Comparison of ENCODE assay signal across 17 cellular contexts in genomic region chr1:57468661-57469523, GRCh38. TPM values are rescaled to one million over a fixed set of nuclear protein-coding genes. Genes with fewer than 3 reads are reported as not detected.
DNase-seq lines count a peak whose midpoint lies in the region; FAIRE-seq and TF ChIP-seq lines count a peak whose summit lies in the region.
"Had no signal": no experiment of that assay in that cellular context is flagged by ENCODE, and none has a peak within 500 bp of the region (broad histone marks: within the 10 kb centered on the region; RNA-seq: fewer than 3 reads in every experiment).

No MANE protein-coding gene starts in this region.

- H3K4me1 ChIP-seq in endodermal cell (ENCODE audit: control insufficient read depth, insufficient read depth, low read length), result peaks cover 4% of the 10 kb centered on the region
- H3K4me1 ChIP-seq: lower lobe of right lung, right lobe of liver, SJCRH30 had no signal

- peaks cover 32% of the 10 kb centered on the region for H3K9me3 ChIP-seq in endodermal cell (ENCODE audit: control insufficient read depth, low read length)
- H3K9me3 ChIP-seq: lower lobe of right lung, right lobe of liver, SJCRH30 had no signal

- 71 to 91% methylated on average over 2 of the region's 2 CpGs for WGBS in endodermal cell (ENCODE audit: insufficient coverage in 1 of 2, insufficient read length in 1 of 2), 2 experiments

- peaks cover 10% of the 10 kb centered on the region for H3K36me3 Mint-ChIP-seq in endodermal cell (ENCODE audit: low read depth)
- H3K36me3 Mint-ChIP-seq: activated naive CD4-positive, alpha-beta T cell treated with anti-CD3 and anti-CD28 coated beads, Interleukin-2, amount 10 ng/mL, durations not matched to agents 7 days and 5 days had no signal

- H3K4me3 Mint-ChIP-seq in endodermal cell, result no peak overlapping the region
- H3K4me3 Mint-ChIP-seq: activated naive CD4-positive, alpha-beta T cell treated with anti-CD3 and anti-CD28 coated beads, Interleukin-2, amount 10 ng/mL, durations not matched to agents 7 days and 5 days; neural crest cell had no signal

- H3K27me3 Mint-ChIP-seq in endodermal cell (ENCODE audit: insufficient read depth), result no peaks in the 10 kb centered on the region
- H3K27me3 Mint-ChIP-seq: activated naive CD4-positive, alpha-beta T cell treated with anti-CD3 and anti-CD28 coated beads, Interleukin-2, amount 10 ng/mL, durations not matched to agents 7 days and 5 days had no signal

- FAIRE-seq in D721Med (lab: Jason Lieb, UNC), result no peak

- no peaks in the 10 kb centered on the region for H3K36me3 ChIP-seq in endodermal cell (ENCODE audit: control insufficient read depth, insufficient read depth, low read length)
- H3K36me3 ChIP-seq: lower lobe of right lung, right lobe of liver, SJCRH30 had no signal

- no peak overlapping the region for H3K9ac ChIP-seq in endodermal cell (ENCODE audit: extremely low read depth, low read length, poor library complexity, severe bottlenecking)

- no peak overlapping the region for H3K4me3 ChIP-seq in endodermal cell (ENCODE audit: low read length)
- H3K4me3 ChIP-seq: lower lobe of right lung, right lobe of liver, SJCRH30 had no signal

- H3K27ac Mint-ChIP-seq in endodermal cell, result no peak overlapping the region
- H3K27ac Mint-ChIP-seq: activated naive CD4-positive, alpha-beta T cell treated with anti-CD3 and anti-CD28 coated beads, Interleukin-2, amount 10 ng/mL, durations not matched to agents 7 days and 5 days had no signal

- in situ Hi-C loops in G401 (cut with HindIII; ENCODE audit: low sequenced_read_pairs), result no loop called here

- TF ChIP-seq CTCF in endodermal cell (conservative IDR thresholded peaks at IDR 0.05) (peak; percentile 65), D721Med (IDR thresholded peaks at IDR 0.05; ENCODE audit: insufficient read depth, missing control alignments) (no peak)

- DNase-seq in G401 (ENCODE audit: low spot score), result peak; percentile 62
- peak; percentile 4 for DNase-seq in NCI-H2029 (lab: John Stamatoyannopoulos, UW)
- DNase-seq in endodermal cell, result peak; percentile 52
- peak; percentile 91 for DNase-seq in renal cortical epithelial cell (ENCODE audit: low read depth)
- DNase-seq in activated CD4-positive, alpha-beta T cell treated with anti-CD3 and anti-CD28 coated beads for 4 hours, result no peak
- DNase-seq in NCI-H187 (lab: John Stamatoyannopoulos, UW), result no peak
- no peak for DNase-seq in D721Med (ENCODE audit: insufficient read length, low spot score)
- DNase-seq: activated CD8-positive, alpha-beta memory T cell treated with anti-CD3 and anti-CD28 coated beads for 24 hours; activated naive CD4-positive, alpha-beta T cell treated with anti-CD3 and anti-CD28 coated beads, Interleukin-2, amount 10 ng/mL, durations not matched to agents 7 days and 5 days; cerebellar nuclear complex; lower lobe of right lung; NK-92 treated with Interleukin-12 subunit alpha and Interleukin-12 subunit beta, amount 100 ng/mL, for 24 hours; right lobe of liver; SJCRH30; stimulated activated CD4-positive, alpha-beta T cell treated with anti-CD3 and anti-CD28 coated beads, Interleukin-4, amount 100 ng/mL, for 1 hour had no signal

- H3K4me1 Mint-ChIP-seq in endodermal cell, result peaks cover 20% of the 10 kb centered on the region
- H3K4me1 Mint-ChIP-seq: activated naive CD4-positive, alpha-beta T cell treated with anti-CD3 and anti-CD28 coated beads, Interleukin-2, amount 10 ng/mL, durations not matched to agents 7 days and 5 days had no signal

- no peaks in the 10 kb centered on the region for H3K27me3 ChIP-seq in endodermal cell (ENCODE audit: control insufficient read depth, insufficient read depth, low read length, poor library complexity, severe bottlenecking)
- H3K27me3 ChIP-seq: right lobe of liver, SJCRH30 had no signal

- H3K27ac ChIP-seq in endodermal cell (ENCODE audit: low read depth, low read length), result no peak overlapping the region
- H3K27ac ChIP-seq: epithelial cell of prostate, lower lobe of right lung, right lobe of liver, SJCRH30 had no signal

- peaks cover 32% of the 10 kb centered on the region for H3K9me3 Mint-ChIP-seq in endodermal cell
- H3K9me3 Mint-ChIP-seq: activated naive CD4-positive, alpha-beta T cell treated with anti-CD3 and anti-CD28 coated beads, Interleukin-2, amount 10 ng/mL, durations not matched to agents 7 days and 5 days had no signal

RNA-seq across cellular contexts. Expression of gene DAB1, which starts 45.0 kb away (rescaled TPM):
- total RNA-seq in G401 (2014; rRNA removed; shearing (Covaris generic)), result not detected in 2 replicates
- 10 to 100 TPM; 32.0 to 36.2 TPM for total RNA-seq in endodermal cell
- 10.8 TPM for polyA plus RNA-seq in endodermal cell (2013, experiment 1 of 2)
- 11.5 TPM for polyA plus RNA-seq in endodermal cell (2013, experiment 2 of 2)
- total RNA-seq in renal cortical epithelial cell, result 0.20 TPM in 1 of 2 replicates, not detected in the other
- total RNA-seq: SJCRH30 had no signal

Comparison
In these comparisons a context has a peak if more than half of its experiments do, and no peak if none do; other contexts are left out.
1. DNase-seq: peak in G401 (single experiment), NCI-H2029 (single experiment), endodermal cell (single experiment) and renal cortical epithelial cell (single experiment); none in activated CD4-positive, alpha-beta T cell treated with anti-CD3 and anti-CD28 coated beads for 4 hours (0 of 2), NCI-H187 (0 of 2) and D721Med (single experiment).
2. RNA of gene DAB1, which starts 45.0 kb away (total RNA-seq): 32.0 to 36.2 TPM in endodermal cell; 0.20 TPM in renal cortical epithelial cell and not detected in G401; every median in the first group is over 10 times any median in the second.